20 cellular contexts compared by ENCODE assay signal in genomic region chr18:21218862-21219261, GRCh38. TPM values are rescaled to one million over a fixed set of nuclear protein-coding genes. Genes with fewer than 3 reads are reported as not detected.
"Had no signal": no experiment of that assay in that cellular context is flagged by ENCODE, and none has a peak within 500 bp of the region (broad histone marks: within the 10 kb centered on the region; RNA-seq: fewer than 3 reads in every experiment).

No MANE protein-coding gene starts in this region.

- H3K36me3 Mint-ChIP-seq: activated naive CD8-positive, alpha-beta T cell treated with anti-CD3 and anti-CD28 coated beads for 36 hours; naive B cell had no signal

- H3K27me3 ChIP-seq: breast epithelium, heart left ventricle, sigmoid colon, stomach, testis had no signal

- H3K9me3 Mint-ChIP-seq: activated naive CD8-positive, alpha-beta T cell treated with anti-CD3 and anti-CD28 coated beads for 36 hours; effector memory CD8-positive, alpha-beta T cell; naive B cell had no signal

- H3K27ac ChIP-seq: breast epithelium, epithelial cell of prostate, heart left ventricle, neutrophil, parathyroid adenoma, sigmoid colon, stomach, testis had no signal

- H3K9me3 ChIP-seq: breast epithelium, heart left ventricle, neutrophil, sigmoid colon, stomach, testis had no signal

- H3K36me3 ChIP-seq: breast epithelium, heart left ventricle, neutrophil, sigmoid colon, stomach had no signal

- H3K79me2 ChIP-seq: parathyroid adenoma had no signal

- ATAC-seq: effector memory CD8-positive, alpha-beta T cell; heart left ventricle; left lobe of liver had no signal

- DNase-seq: activated CD4-positive, alpha-beta T cell treated with anti-CD3 and anti-CD28 coated beads, Interleukin-2, amount 50 U/mL, for 1 hour; activated CD8-positive, alpha-beta memory T cell treated with anti-CD3 and anti-CD28 coated beads for 24 hours; activated gamma-delta T cell treated with Interleukin-2 at 50 U/mL for 16 hours; activated naive CD8-positive, alpha-beta T cell treated with anti-CD3 and anti-CD28 coated beads for 36 hours; cerebellar nuclear complex; dermis blood vessel endothelial cell; effector memory CD8-positive, alpha-beta T cell; heart left ventricle; islet precursor cell; naive B cell; sigmoid colon; stimulated activated CD4-positive, alpha-beta T cell treated with anti-CD3 and anti-CD28 coated beads, Interleukin-1b, Interleukin-23, amount 100 ng/mL, for 48 hours; stomach; T-helper 2 cell; testis had no signal

- H3K9ac ChIP-seq: parathyroid adenoma had no signal

- H3K4me3 ChIP-seq: breast epithelium, heart left ventricle, sigmoid colon, stomach, testis had no signal

- H3K4me1 ChIP-seq: breast epithelium, heart left ventricle, parathyroid adenoma, sigmoid colon, stomach, testis had no signal

- H3K27me3 Mint-ChIP-seq: activated naive CD8-positive, alpha-beta T cell treated with anti-CD3 and anti-CD28 coated beads for 36 hours had no signal

- H3K27ac Mint-ChIP-seq: activated naive CD8-positive, alpha-beta T cell treated with anti-CD3 and anti-CD28 coated beads for 36 hours; effector memory CD8-positive, alpha-beta T cell; naive B cell had no signal

- H3K4me3 Mint-ChIP-seq: activated naive CD8-positive, alpha-beta T cell treated with anti-CD3 and anti-CD28 coated beads for 36 hours; effector memory CD8-positive, alpha-beta T cell; naive B cell had no signal

- H2AFZ ChIP-seq: parathyroid adenoma had no signal

- H3K4me1 Mint-ChIP-seq: activated naive CD8-positive, alpha-beta T cell treated with anti-CD3 and anti-CD28 coated beads for 36 hours; naive B cell had no signal

RNA-seq across cellular contexts. Expression of gene GREB1L, which starts 23.2 kb away (rescaled TPM):
- total RNA-seq: activated naive CD8-positive, alpha-beta T cell treated with anti-CD3 and anti-CD28 coated beads for 36 hours had no signal
